In the genomic region with DNA sequence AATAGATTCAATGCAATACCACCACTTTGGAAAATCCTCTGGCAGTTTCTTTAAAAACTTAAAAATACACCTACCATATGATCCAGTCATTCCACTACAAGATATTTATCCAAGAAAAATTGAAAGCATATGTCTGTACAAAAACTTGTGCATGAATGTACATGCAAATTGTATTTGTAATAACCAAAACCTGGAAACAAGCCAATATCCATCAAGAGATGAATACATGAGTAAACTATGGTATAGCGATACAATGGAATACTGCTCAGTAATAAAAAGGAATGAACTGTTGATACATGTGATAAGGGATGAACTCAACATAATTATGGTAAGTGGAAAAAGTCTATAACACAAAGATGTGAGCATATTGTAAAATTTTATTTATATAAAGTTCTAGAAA, we compare ENCODE assay signal across 23 cellular contexts.
DNase-seq lines count a peak whose midpoint lies in the region; ATAC-seq, FAIRE-seq and TF ChIP-seq lines count a peak whose summit lies in the region.
"Had no signal": no experiment of that assay in that cellular context is flagged by ENCODE, and none has a peak within 500 bp of the region (broad histone marks: within the 10 kb centered on the region; RNA-seq: fewer than 3 reads in every experiment).

No MANE protein-coding gene starts in this region.

- H3K9me1 ChIP-seq in K562 (ENCODE audit: control insufficient read depth, insufficient read depth, low read length) = no peaks in the 10 kb centered on the region

- no peak for TF ChIP-seq CTCF in mammary epithelial cell (conservative IDR thresholded peaks at IDR 0.05 in 1 of 2, IDR thresholded peaks at IDR 0.05 in 1 of 2; ENCODE audit: extremely low read depth in 1 of 2, insufficient read depth in 1 of 2, low read depth in 1 of 2, low read length in 2 of 2)
- no peak for TF ChIP-seq CTCF in MCF 10A (IDR thresholded peaks at IDR 0.05; ENCODE audit: unreplicated experiment)
- TF ChIP-seq CTCF in K562 (IDR thresholded peaks at IDR 0.05 in 2 of 3, conservative IDR thresholded peaks at IDR 0.05 in 1 of 3; ENCODE audit: insufficient read depth in 2 of 3, low read depth in 1 of 3, low read length in 3 of 3) = no peak
- no peak for TF ChIP-seq CTCF in D721Med (IDR thresholded peaks at IDR 0.05; ENCODE audit: insufficient read depth, missing control alignments)
- no peak for TF ChIP-seq CTCF in ovary (IDR thresholded peaks at IDR 0.05)

- H3K4me3 Mint-ChIP-seq in MCF 10A (ENCODE audit: unreplicated experiment) = no peak overlapping the region
- no peak overlapping the region for H3K4me3 Mint-ChIP-seq in activated T-helper 2 cell treated with anti-CD3 and anti-CD28 coated beads, Interferon-gamma antibody, Interleukin-2, Interleukin-4, amounts not matched to agents 10 μg/mL and 5 μg/mL and 100 μg/mL, durations not matched to agents 14 hours and 24 hours and 36 hours (ENCODE audit: low read depth)
- H3K4me3 Mint-ChIP-seq: B cell, CD14-positive monocyte, H9 had no signal

- H3K4me1 ChIP-seq in mammary epithelial cell (ENCODE audit: insufficient read depth, low read length) = no peaks in the 10 kb centered on the region
- no peaks in the 10 kb centered on the region for H3K4me1 ChIP-seq in K562 (replicated peaks in 1 of 2; ENCODE audit: control insufficient read depth in 2 of 2, insufficient read depth in 2 of 2, low read length in 2 of 2)
- H3K4me1 ChIP-seq in ovary (ENCODE audit: insufficient read depth) = no peaks in the 10 kb centered on the region
- H3K4me1 ChIP-seq: A549 had no signal

- no peaks in the 10 kb centered on the region for H3K79me2 ChIP-seq in mammary epithelial cell (ENCODE audit: insufficient read depth, low read length)
- H3K79me2 ChIP-seq in K562 (ENCODE audit: control insufficient read depth, insufficient read depth, low read length) = no peaks in the 10 kb centered on the region

- TF ChIP-seq EP300 in K562 (IDR thresholded peaks at IDR 0.05; ENCODE audit: low read length) (no peak), ovary (IDR thresholded peaks at IDR 0.05) (no peak)

- H3K9me3 Mint-ChIP-seq in MCF 10A (ENCODE audit: unreplicated experiment) = no peaks in the 10 kb centered on the region
- H3K9me3 Mint-ChIP-seq in activated T-helper 2 cell treated with anti-CD3 and anti-CD28 coated beads, Interferon-gamma antibody, Interleukin-2, Interleukin-4, amounts not matched to agents 10 μg/mL and 5 μg/mL and 100 μg/mL, durations not matched to agents 14 hours and 24 hours and 36 hours = no peaks in the 10 kb centered on the region
- H3K9me3 Mint-ChIP-seq: H9 had no signal

- no peak for TF ChIP-seq POLR2A in K562 (conservative IDR thresholded peaks at IDR 0.05)
- no peak for TF ChIP-seq POLR2A in ovary (IDR thresholded peaks at IDR 0.05)

- dilution Hi-C loops in mammary epithelial cell (cut with HindIII; ENCODE audit: low sequenced_read_pairs) = no loop called here

- intact Hi-C loops in mammary epithelial cell (cut with micrococcal nuclease) (no loop called here), MCF 10A (cut with micrococcal nuclease) (no loop called here), K562 (cut with micrococcal nuclease) (no loop called here), ovary (cut with DNase I) (no loop called here)
- intact Hi-C loops in activated T-helper 2 cell treated with anti-CD3 and anti-CD28 coated beads, Interferon-gamma antibody, Interleukin-2, Interleukin-4, amounts not matched to agents 10 μg/mL and 5 μg/mL and 100 μg/mL, durations not matched to agents 14 hours and 24 hours and 36 hours (cut with micrococcal nuclease) = no loop called here

- peaks cover 7% of the 10 kb centered on the region for H3K36me3 Mint-ChIP-seq in MCF 10A (ENCODE audit: insufficient read depth, unreplicated experiment)
- no peaks in the 10 kb centered on the region for H3K36me3 Mint-ChIP-seq in activated T-helper 2 cell treated with anti-CD3 and anti-CD28 coated beads, Interferon-gamma antibody, Interleukin-2, Interleukin-4, amounts not matched to agents 10 μg/mL and 5 μg/mL and 100 μg/mL, durations not matched to agents 14 hours and 24 hours and 36 hours (ENCODE audit: low read depth)
- H3K36me3 Mint-ChIP-seq: CD14-positive monocyte had no signal

- BruUV-seq in mammary epithelial cell (replicated peaks; lab: Mats Ljungman, UMichigan) (no TSS peak), MCF 10A (replicated peaks; lab: Mats Ljungman, UMichigan) (no TSS peak), K562 (replicated peaks; lab: Mats Ljungman, UMichigan) (no TSS peak)

- WGBS in mammary epithelial cell (ENCODE audit: low coverage, missing lambda C conversion rate) = 71% methylated on average over 1 of the region's 1 CpG
- WGBS in K562 (ENCODE audit: insufficient coverage, low coverage, missing lambda C conversion rate) = 83% methylated on average over 1 of the region's 1 CpG
- WGBS in ovary, 3 donors = 97 to 100% (median 100%) methylated on average over 1 of the region's 1 CpG

- no peaks in the 10 kb centered on the region for H3K4me1 Mint-ChIP-seq in MCF 10A (ENCODE audit: insufficient read depth, unreplicated experiment)
- H3K4me1 Mint-ChIP-seq in activated T-helper 2 cell treated with anti-CD3 and anti-CD28 coated beads, Interferon-gamma antibody, Interleukin-2, Interleukin-4, amounts not matched to agents 10 μg/mL and 5 μg/mL and 100 μg/mL, durations not matched to agents 14 hours and 24 hours and 36 hours (ENCODE audit: low read depth) = no peaks in the 10 kb centered on the region
- H3K4me1 Mint-ChIP-seq: B cell, CD14-positive monocyte, H9 had no signal

- POLR2A ChIA-PET in MCF 10A (lab: Yijun Ruan, JAX) = interaction anchor here (1.2 kb wide), 1 partner anchor 10 kb away, joined by 3 read pairs; no protein-coding TSS in a partner anchor
- POLR2A ChIA-PET in K562 (lab: Yijun Ruan, JAX) = no interaction called here

- H3K36me3 ChIP-seq in mammary epithelial cell (ENCODE audit: insufficient read depth, low read length) = no peaks in the 10 kb centered on the region
- no peaks in the 10 kb centered on the region for H3K36me3 ChIP-seq in K562 (ENCODE audit: control insufficient read depth, insufficient read depth, low read length)
- H3K36me3 ChIP-seq in ovary = no peaks in the 10 kb centered on the region

- H2AFZ ChIP-seq in mammary epithelial cell (ENCODE audit: low read depth, low read length) = no peak overlapping the region
- no peak overlapping the region for H2AFZ ChIP-seq in K562 (ENCODE audit: low read depth, low read length)

- CTCF ChIA-PET in mammary epithelial cell (lab: Charles Lee; ENCODE audit: low non-redundant PET) = no interaction called here
- CTCF ChIA-PET in MCF 10A (lab: Yijun Ruan, JAX) = interaction anchor here (0.7 kb wide), 1 partner anchor 50 kb away, joined by 3 read pairs; no protein-coding TSS in a partner anchor
- CTCF ChIA-PET in K562 (lab: Yijun Ruan, JAX; ENCODE audit: low intra/inter-chr PET ratio) = interaction anchor here (0.6 kb wide), 1 partner anchor 628 kb away, joined by 3 read pairs; no protein-coding TSS in a partner anchor

- H3K9ac ChIP-seq in mammary epithelial cell (ENCODE audit: insufficient read depth, low read length) = no peak overlapping the region
- H3K9ac ChIP-seq in K562 (ENCODE audit: insufficient read depth in 1 of 2, low read depth in 2 of 2, low read length in 2 of 2) = no peak overlapping the region

- no peak overlapping the region for H3K27ac ChIP-seq in mammary epithelial cell (ENCODE audit: insufficient read depth, low read depth, low read length)
- H3K27ac ChIP-seq in K562 (ENCODE audit: extremely low read depth, low read depth, low read length) = no peak overlapping the region
- no peak overlapping the region for H3K27ac ChIP-seq in ovary
- H3K27ac ChIP-seq: A549, HL-60 had no signal

- no peak for TF ChIP-seq RAD21 in K562 (CRISPR knock-in tag; conservative IDR thresholded peaks at IDR 0.05 in 1 of 2, IDR thresholded peaks at IDR 0.05 in 1 of 2)

- ATAC-seq in K562 (no peak), GM18907 (IDR thresholded peaks at IDR 0.05; ENCODE audit: unreplicated experiment) (no peak)
- ATAC-seq: A549, GM12878, HepG2 had no signal

- no peaks in the 10 kb centered on the region for H3K27me3 Mint-ChIP-seq in MCF 10A (ENCODE audit: insufficient read depth, unreplicated experiment)
- no peaks in the 10 kb centered on the region for H3K27me3 Mint-ChIP-seq in activated T-helper 2 cell treated with anti-CD3 and anti-CD28 coated beads, Interferon-gamma antibody, Interleukin-2, Interleukin-4, amounts not matched to agents 10 μg/mL and 5 μg/mL and 100 μg/mL, durations not matched to agents 14 hours and 24 hours and 36 hours (ENCODE audit: low read depth)
- H3K27me3 Mint-ChIP-seq: B cell had no signal

- FAIRE-seq in K562 (lab: Jason Lieb, UNC) (no peak), D721Med (lab: Jason Lieb, UNC) (no peak)
- FAIRE-seq: A549, GM12878, HepG2 had no signal

- H3K27me3 ChIP-seq in mammary epithelial cell (ENCODE audit: insufficient read depth, low read length) = no peaks in the 10 kb centered on the region
- H3K27me3 ChIP-seq in K562 (ENCODE audit: control insufficient read depth in 2 of 2, insufficient read depth in 2 of 2, low read length in 2 of 2) = no peaks in the 10 kb centered on the region
- H3K27me3 ChIP-seq in ovary = no peaks in the 10 kb centered on the region

- H3K4me3 ChIP-seq in mammary epithelial cell (replicated peaks in 1 of 3; ENCODE audit: insufficient read depth in 1 of 3, low read depth in 2 of 3, low read length in 3 of 3) (no peak overlapping the region), K562 (no peak overlapping the region), ovary (no peak overlapping the region)
- H3K4me3 ChIP-seq: A549, GM12878 had no signal

- no peaks in the 10 kb centered on the region for H3K9me3 ChIP-seq in mammary epithelial cell (replicated peaks; ENCODE audit: insufficient read depth, low read length)
- H3K9me3 ChIP-seq in K562 (replicated peaks; ENCODE audit: control insufficient read depth, insufficient read depth, low read depth, low read length) = no peaks in the 10 kb centered on the region
- no peaks in the 10 kb centered on the region for H3K9me3 ChIP-seq in ovary
- H3K9me3 ChIP-seq: A549 had no signal

- in situ Hi-C loops in mammary epithelial cell (cut with MboI; ENCODE audit: low sequenced_read_pairs in 2 of 2) (no loop called here), K562 (cut with MboI) (no loop called here)

- no peaks in the 10 kb centered on the region for H4K20me1 ChIP-seq in mammary epithelial cell (ENCODE audit: insufficient read depth, low read length)
- H4K20me1 ChIP-seq in K562 (replicated peaks; ENCODE audit: control insufficient read depth, insufficient read depth, low read length) = no peaks in the 10 kb centered on the region

- DNase-seq in mammary epithelial cell = peak; percentile 37
- DNase-seq in MCF 10A (ENCODE audit: unreplicated experiment) = no peak
- no peak for DNase-seq in K562 (ENCODE audit: extremely low read depth in 1 of 4, low spot score in 3 of 4)
- DNase-seq in fibroblast of peridontal ligament (ENCODE audit: extremely low read depth) = peak; percentile 57
- DNase-seq in D721Med (ENCODE audit: insufficient read length, low spot score) = no peak
- no peak for DNase-seq in activated T-helper 2 cell treated with anti-CD3 and anti-CD28 coated beads, Interferon-gamma antibody, Interleukin-2, Interleukin-4, amounts not matched to agents 10 μg/mL and 5 μg/mL and 100 μg/mL, durations not matched to agents 14 hours and 24 hours and 36 hours (ENCODE audit: low spot score)
- no peak for DNase-seq in ovary
- DNase-seq: EL, H9, KG1, NCI-H1092 treated with DMSO at 0.1 percent for 48 hours, NCI-H1694 treated with DMSO at 0.1 percent for 48 hours, NCI-H2081 treated with DMSO at 0.1 percent for 48 hours, NCI-H2227 treated with DMSO at 0.1 percent for 48 hours, NCI-H510A, Right ventricle myocardium superior had no signal

- H3K4me2 ChIP-seq in mammary epithelial cell (ENCODE audit: insufficient read depth, low read depth, low read length) = no peak overlapping the region
- no peak overlapping the region for H3K4me2 ChIP-seq in K562 (ENCODE audit: insufficient read depth, low read length)
- H3K4me2 ChIP-seq: A549 had no signal

- H3K27ac Mint-ChIP-seq in MCF 10A (ENCODE audit: low read depth, unreplicated experiment) = no peak overlapping the region
- no peak overlapping the region for H3K27ac Mint-ChIP-seq in activated T-helper 2 cell treated with anti-CD3 and anti-CD28 coated beads, Interferon-gamma antibody, Interleukin-2, Interleukin-4, amounts not matched to agents 10 μg/mL and 5 μg/mL and 100 μg/mL, durations not matched to agents 14 hours and 24 hours and 36 hours
- H3K27ac Mint-ChIP-seq: B cell, CD14-positive monocyte, H9 had no signal

Comparison
In these comparisons a context has a peak if more than half of its experiments do, and no peak if none do; other contexts are left out.
1. DNase-seq: peak in mammary epithelial cell (single experiment) and fibroblast of peridontal ligament (single experiment); none in MCF 10A (single experiment), K562 (0 of 4), D721Med (single experiment), activated T-helper 2 cell treated with anti-CD3 and anti-CD28 coated beads, Interferon-gamma antibody, Interleukin-2, Interleukin-4, amounts not matched to agents 10 μg/mL and 5 μg/mL and 100 μg/mL, durations not matched to agents 14 hours and 24 hours and 36 hours (single experiment) and ovary (0 of 5).